10 cellular contexts compared by ENCODE assay signal in genomic region chr17:60639019-60639330, GRCh38. TPM values are rescaled to one million over a fixed set of nuclear protein-coding genes. Genes with fewer than 3 reads are reported as not detected.
DNase-seq lines count a peak whose midpoint lies in the region; ATAC-seq and TF ChIP-seq lines count a peak whose summit lies in the region.
"Had no signal": no experiment of that assay in that cellular context is flagged by ENCODE, and none has a peak within 500 bp of the region (broad histone marks: within the 10 kb centered on the region; RNA-seq: fewer than 3 reads in every experiment).

No MANE protein-coding gene starts in this region.

- H3K27me3 ChIP-seq in KMS-11 (ENCODE audit: insufficient read depth, low read depth) (no peaks in the 10 kb centered on the region), RWPE2 (ENCODE audit: insufficient read depth, poor library complexity, severe bottlenecking) (no peaks in the 10 kb centered on the region)
- no peaks in the 10 kb centered on the region for H3K27me3 ChIP-seq in CD4-positive, alpha-beta T cell (ENCODE audit: control insufficient read depth, insufficient read depth, low read length)
- H3K27me3 ChIP-seq: BLaER1 had no signal

- no peaks in the 10 kb centered on the region for H3K9me3 Mint-ChIP-seq in mesothelial cell of epicardium
- no peaks in the 10 kb centered on the region for H3K9me3 Mint-ChIP-seq in CD4-positive, alpha-beta T cell
- H3K9me3 Mint-ChIP-seq: CD8-positive, alpha-beta memory T cell had no signal

- no peaks in the 10 kb centered on the region for H3K27me3 Mint-ChIP-seq in mesothelial cell of epicardium (ENCODE audit: low read depth)
- H3K27me3 Mint-ChIP-seq in CD4-positive, alpha-beta T cell: no peaks in the 10 kb centered on the region
- H3K27me3 Mint-ChIP-seq: CD8-positive, alpha-beta memory T cell had no signal

- peaks cover 25% of the 10 kb centered on the region for H3K36me3 Mint-ChIP-seq in mesothelial cell of epicardium
- H3K36me3 Mint-ChIP-seq in CD4-positive, alpha-beta T cell (ENCODE audit: low read depth): peaks cover 60% of the 10 kb centered on the region

- ATAC-seq in RWPE2 (ENCODE audit: low read depth): no peak
- ATAC-seq in HG02642 (IDR thresholded peaks at IDR 0.05; ENCODE audit: poor library complexity, unreplicated experiment): no peak
- ATAC-seq in CD4-positive, alpha-beta T cell (ENCODE audit: poor library complexity): no peak

- no peak overlapping the region for H3K4me3 Mint-ChIP-seq in mesothelial cell of epicardium
- H3K4me3 Mint-ChIP-seq in CD4-positive, alpha-beta T cell: no peak overlapping the region
- H3K4me3 Mint-ChIP-seq: CD8-positive, alpha-beta memory T cell had no signal

- no peak overlapping the region for H2AFZ ChIP-seq in KMS-11 (ENCODE audit: low read depth)

- H3K4me3 ChIP-seq in KMS-11 (IDR thresholded peaks at IDR 0.05; ENCODE audit: insufficient read depth, low read depth, low read length) (no peak overlapping the region), RWPE2 (ENCODE audit: severe bottlenecking) (no peak overlapping the region)
- H3K4me3 ChIP-seq: BLaER1, SK-N-MC had no signal

- 0 out of 2 replicates have a peak, but pooled peaks cover 3% of the 10 kb centered on the region for H4K20me1 ChIP-seq in KMS-11 (ENCODE audit: insufficient read depth)

- DNase-seq in RWPE2 (ENCODE audit: low spot score) (no peak), mesothelial cell of epicardium (ENCODE audit: low spot score in 2 of 2, unreplicated experiment in 2 of 2) (no peak), NCI-H2171 treated with DMSO at 0.1 percent for 48 hours (lab: John Stamatoyannopoulos, UW) (no peak)
- no peak for DNase-seq in CD4-positive, alpha-beta T cell

- peaks cover 9% of the 10 kb centered on the region; the same call in 1 of the 2 replicates for H3K79me2 ChIP-seq in KMS-11 (ENCODE audit: insufficient read depth, low read depth)

- H3K27ac ChIP-seq in C4-2B: no peak overlapping the region
- no peak overlapping the region for H3K27ac ChIP-seq in KMS-11
- H3K27ac ChIP-seq in RWPE2 (ENCODE audit: poor library complexity, severe bottlenecking): no peak overlapping the region
- H3K27ac ChIP-seq in CD4-positive, alpha-beta T cell (ENCODE audit: low read depth, low read length): no peak overlapping the region
- H3K27ac ChIP-seq: BLaER1, SK-N-MC had no signal

- no peaks in the 10 kb centered on the region for H3K36me3 ChIP-seq in KMS-11 (ENCODE audit: insufficient read depth)
- peaks cover 16% of the 10 kb centered on the region for H3K36me3 ChIP-seq in RWPE2 (ENCODE audit: low read depth)

- H3K4me2 ChIP-seq in KMS-11: no peak overlapping the region
- H3K4me2 ChIP-seq: BLaER1 had no signal

- TF ChIP-seq CTCF in C4-2B (conservative IDR thresholded peaks at IDR 0.05) (peak; percentile 49), KMS-11 (conservative IDR thresholded peaks at IDR 0.05; ENCODE audit: low read depth, low read length) (peak; percentile 12; the same call in 1 of the 2 replicates), RWPE2 (IDR thresholded peaks at IDR 0.05; ENCODE audit: poor library complexity, severe bottlenecking) (peak; percentile 62), mesothelial cell of epicardium (IDR thresholded peaks at IDR 0.05; ENCODE audit: unreplicated experiment) (peak; percentile 22)
- no peak for TF ChIP-seq CTCF in CD4-positive, alpha-beta T cell (IDR thresholded peaks at IDR 0.05)

- H3K4me1 ChIP-seq in KMS-11 (ENCODE audit: low read depth, poor library complexity, severe bottlenecking) (peaks cover 11% of the 10 kb centered on the region), RWPE2 (ENCODE audit: insufficient read depth, poor library complexity, severe bottlenecking) (no peaks in the 10 kb centered on the region)

- H3K9ac ChIP-seq in KMS-11: no peak overlapping the region
- H3K9ac ChIP-seq: BLaER1 had no signal

- intact Hi-C loops in CD4-positive, alpha-beta T cell (cut with DNase I, micrococcal nuclease): loop anchor here in 1 of 2 experiments (5.0 to 10.0 kb wide), 2 partner anchors 37 to 174 kb away; partner anchors contain the start of gene PPM1D

- peaks cover 7% of the 10 kb centered on the region for H3K4me1 Mint-ChIP-seq in mesothelial cell of epicardium
- peaks cover 12% of the 10 kb centered on the region for H3K4me1 Mint-ChIP-seq in CD4-positive, alpha-beta T cell (ENCODE audit: low read depth)

- H3K27ac Mint-ChIP-seq in mesothelial cell of epicardium: no peak overlapping the region
- no peak overlapping the region for H3K27ac Mint-ChIP-seq in CD4-positive, alpha-beta T cell
- H3K27ac Mint-ChIP-seq: CD8-positive, alpha-beta memory T cell had no signal

- CTCF ChIA-PET in CD4-positive, alpha-beta T cell (lab: Charles Lee): interaction anchor here (0.7 to 2.2 kb wide), 6 partner anchors 9 to 251 kb away, joined by 3 to 5 read pairs (median 3); no protein-coding TSS in a partner anchor

- no peaks in the 10 kb centered on the region for H3K9me3 ChIP-seq in RWPE2 (ENCODE audit: severe bottlenecking)
- H3K9me3 ChIP-seq in CD4-positive, alpha-beta T cell (ENCODE audit: control insufficient read depth, low read length): no peaks in the 10 kb centered on the region
- H3K9me3 ChIP-seq: BLaER1 had no signal

- POLR2A ChIA-PET in CD4-positive, alpha-beta T cell (lab: Charles Lee): interaction anchor here (1.0 kb wide), 1 partner anchor 1224 kb away, joined by 3 read pairs; no protein-coding TSS in a partner anchor

RNA-seq across cellular contexts. Expression of gene BCAS3, which starts 38.7 kb away (rescaled TPM):
- total RNA-seq in mesothelial cell of epicardium: 60.8 to 64.9 TPM (median 61.5 TPM) in 3 replicates
- 10 to 100 TPM; 20.1 to 31.8 TPM for total RNA-seq in CD4-positive, alpha-beta T cell

RNA-seq across cellular contexts. Expression of gene PPM1D, which starts 39.0 kb away (rescaled TPM):
- 26.4 to 28.9 TPM (median 26.7 TPM) in 3 replicates for total RNA-seq in mesothelial cell of epicardium
- 10 to 100 TPM; 18.1 to 18.3 TPM for total RNA-seq in CD4-positive, alpha-beta T cell
